Comparison of ENCODE assay signal across 7 cellular contexts in genomic region chr3:85821130-85821756, GRCh38.
DNase-seq lines count a peak whose midpoint lies in the region; ATAC-seq and TF ChIP-seq lines count a peak whose summit lies in the region.

No MANE protein-coding gene starts in this region.

- TF ChIP-seq CTCF in endothelial cell (IDR thresholded peaks at IDR 0.05; ENCODE audit: unreplicated experiment) (peak; percentile 67), ascending aorta (IDR thresholded peaks at IDR 0.05) (no peak)

- no peaks in the 10 kb centered on the region for H3K9me3 Mint-ChIP-seq in endothelial cell (ENCODE audit: unreplicated experiment)

- no peak overlapping the region for H3K27ac ChIP-seq in ascending aorta

- DNase-seq in NCI-H460 (ENCODE audit: extremely low read depth, low read depth): peak; percentile 19
- DNase-seq in endothelial cell (ENCODE audit: low spot score): peak; percentile 51
- peak; percentile 48 for DNase-seq in superior temporal gyrus (ENCODE audit: extremely low spot score)
- no peak for DNase-seq in midbrain (lab: John Stamatoyannopoulos, UW)
- DNase-seq in ascending aorta (ENCODE audit: low spot score in 2 of 2): no peak

- no peak overlapping the region for H3K4me3 ChIP-seq in ascending aorta

- no peak overlapping the region for H3K27ac Mint-ChIP-seq in endothelial cell (ENCODE audit: unreplicated experiment)

- intact Hi-C loops in ascending aorta (cut with DNase I): no loop called here

- no peak overlapping the region for H3K4me3 Mint-ChIP-seq in endothelial cell (ENCODE audit: unreplicated experiment)

- no peaks in the 10 kb centered on the region for H3K4me1 ChIP-seq in ascending aorta

- no peaks in the 10 kb centered on the region for H3K27me3 ChIP-seq in ascending aorta

- no peaks in the 10 kb centered on the region for H3K36me3 ChIP-seq in ascending aorta

- peaks cover 1% of the 10 kb centered on the region for H3K27me3 Mint-ChIP-seq in endothelial cell (ENCODE audit: unreplicated experiment)

- H3K4me1 Mint-ChIP-seq in endothelial cell (ENCODE audit: unreplicated experiment): no peaks in the 10 kb centered on the region

- no peaks in the 10 kb centered on the region for H3K9me3 ChIP-seq in ascending aorta

- ATAC-seq in GM18502 (IDR thresholded peaks at IDR 0.05; ENCODE audit: poor library complexity, unreplicated experiment) (peak; percentile 89), HG02852 (IDR thresholded peaks at IDR 0.05; ENCODE audit: unreplicated experiment) (peak; percentile 81)

- H3K36me3 Mint-ChIP-seq in endothelial cell (ENCODE audit: low read depth, unreplicated experiment): no peaks in the 10 kb centered on the region

Comparison
In these comparisons a context has a peak if more than half of its experiments do, and no peak if none do; other contexts are left out.
1. DNase-seq: peak in NCI-H460 (single experiment), endothelial cell (single experiment) and superior temporal gyrus (single experiment); none in midbrain (single experiment) and ascending aorta (0 of 2).